Comparison of ENCODE assay signal across 8 cellular contexts in the genomic region with DNA sequence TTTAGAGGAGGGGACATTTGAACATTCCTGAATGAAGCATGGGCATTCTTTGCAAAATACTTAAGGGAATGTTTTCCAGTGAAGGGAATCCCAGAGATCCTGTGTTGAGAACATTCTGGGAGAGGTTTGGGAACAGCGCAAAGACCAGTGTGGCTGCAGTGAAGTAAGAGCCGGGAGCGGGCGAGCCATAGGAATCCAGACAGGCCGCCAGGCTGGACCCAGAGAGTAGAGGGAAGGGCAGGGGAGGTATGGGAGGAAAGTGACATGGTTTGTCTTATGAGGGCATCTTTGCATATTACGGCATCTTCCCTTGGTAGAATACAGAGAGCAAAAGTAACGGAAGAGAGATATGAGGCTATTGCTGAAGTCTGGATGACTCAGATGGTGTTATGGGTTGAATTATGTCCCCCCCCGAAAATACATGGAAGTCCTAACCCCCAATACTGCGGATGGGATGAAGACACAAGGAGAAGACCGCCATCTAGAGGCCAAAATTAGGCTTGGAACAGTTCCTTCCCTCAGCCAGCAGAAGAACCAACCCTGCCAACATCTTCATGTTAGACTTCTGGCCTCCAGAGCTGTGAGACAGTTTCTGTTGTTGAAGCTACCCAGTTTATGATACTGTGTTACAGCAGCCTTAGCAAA.
DNase-seq lines count a peak whose midpoint lies in the region; ATAC-seq and TF ChIP-seq lines count a peak whose summit lies in the region.
"Had no signal": no experiment of that assay in that cellular context is flagged by ENCODE, and none has a peak within 500 bp of the region (broad histone marks: within the 10 kb centered on the region; RNA-seq: fewer than 3 reads in every experiment).

No MANE protein-coding gene starts in this region.

- no peak overlapping the region for H3K4me3 ChIP-seq in GM06990 (replicated peaks; ENCODE audit: low read depth, low read length)
- H3K4me3 ChIP-seq in adrenal gland, result no peak overlapping the region
- H3K4me3 ChIP-seq in liver (ENCODE audit: low read depth in 1 of 3, low read length in 3 of 3), result no peak overlapping the region
- H3K4me3 ChIP-seq: skin epidermis had no signal

- TF ChIP-seq CTCF in GM06990 (IDR thresholded peaks at IDR 0.05; ENCODE audit: insufficient read depth, low read length, poor library complexity, severe bottlenecking) (peak; percentile 64), adrenal gland (IDR thresholded peaks at IDR 0.05) (peak; percentile 9 to 55 (median 32)), liver (IDR thresholded peaks at IDR 0.05; ENCODE audit: low read depth, low read length, missing input control) (no peak)

- H3K27ac ChIP-seq in adrenal gland, result no peak overlapping the region
- H3K27ac ChIP-seq in liver (ENCODE audit: low read depth in 1 of 2, low read length in 2 of 2), result no peak overlapping the region

- H3K4me1 ChIP-seq in adrenal gland (replicated peaks in 1 of 2) (peaks cover 6 to 7% of the 10 kb centered on the region in 2 donors), liver (ENCODE audit: control insufficient read depth in 4 of 4, insufficient read depth in 4 of 4, low read length in 3 of 4) (no peaks in the 10 kb centered on the region)

- H3K9me3 ChIP-seq in adrenal gland (replicated peaks in 1 of 3) (no peaks in the 10 kb centered on the region), liver (ENCODE audit: control insufficient read depth in 4 of 4, low read length in 3 of 4) (no peaks in the 10 kb centered on the region)

- DNase-seq in GM06990 (ENCODE audit: extremely low read depth, insufficient read length) (no peak), adrenal gland (peak in 2 of 7 donors; percentile 21 to 36)

- H3K36me3 ChIP-seq in GM06990 (ENCODE audit: control insufficient read depth, insufficient read depth, low read length) (no peaks in the 10 kb centered on the region), adrenal gland (replicated peaks in 1 of 2) (no peaks in the 10 kb centered on the region), liver (ENCODE audit: control insufficient read depth in 4 of 4, insufficient read depth in 3 of 4, low read depth in 1 of 4, low read length in 3 of 4) (no peaks in the 10 kb centered on the region)

- H3K9ac ChIP-seq in liver (ENCODE audit: low read depth in 1 of 2, low read length in 2 of 2), result no peak overlapping the region

- TF ChIP-seq RAD21 in Ishikawa (IDR thresholded peaks at IDR 0.05; ENCODE audit: low read depth) (peak; percentile 65), liver (IDR thresholded peaks at IDR 0.05) (peak; percentile 36 to 88)

- H3K27me3 ChIP-seq in GM06990 (replicated peaks; ENCODE audit: control insufficient read depth, insufficient read depth, low read length) (no peaks in the 10 kb centered on the region), adrenal gland (no peaks in the 10 kb centered on the region), liver (ENCODE audit: control insufficient read depth in 4 of 4, insufficient read depth in 4 of 4, low read length in 3 of 4) (no peaks in the 10 kb centered on the region)

- ATAC-seq in GM18517 (IDR thresholded peaks at IDR 0.05; ENCODE audit: unreplicated experiment) (no peak), HG03108 (IDR thresholded peaks at IDR 0.05; ENCODE audit: unreplicated experiment) (no peak), GM21381 (IDR thresholded peaks at IDR 0.05; ENCODE audit: unreplicated experiment) (no peak)

- no peak for TF ChIP-seq POLR2A in adrenal gland (IDR thresholded peaks at IDR 0.05)

- no peak for TF ChIP-seq EP300 in Ishikawa (IDR thresholded peaks at IDR 0.05; ENCODE audit: borderline replicate concordance)

- intact Hi-C loops in adrenal gland (cut with DNase I), result loop anchor here in 1 of 2 donors (10.0 kb wide), 1 partner anchor 50 kb away; no protein-coding TSS in a partner anchor

- WGBS in adrenal gland, 4 donors, result 68 to 87% (median 72%) methylated on average over 9 to 10 of the region's 10 CpGs
- 74% methylated on average over 10 of the region's 10 CpGs for WGBS in liver

TF ChIP-seq in Ishikawa, 13 proteins besides CTCF, POLR2A, EP300 and RAD21 (continues in another document):
- TF ChIP-seq TCF12 (IDR thresholded peaks at IDR 0.05; ENCODE audit: low read depth), result no peak
- no peak for TF ChIP-seq CEBPB (IDR thresholded peaks at IDR 0.05)
- TF ChIP-seq FOXM1 (IDR thresholded peaks at IDR 0.05; ENCODE audit: borderline replicate concordance, low read depth), result no peak
- TF ChIP-seq, protein P1, sequence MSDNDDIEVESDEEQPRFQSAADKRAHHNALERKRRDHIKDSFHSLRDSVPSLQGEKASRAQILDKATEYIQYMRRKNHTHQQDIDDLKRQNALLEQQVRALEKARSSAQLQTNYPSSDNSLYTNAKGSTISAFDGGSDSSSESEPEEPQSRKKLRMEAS (IDR thresholded peaks at IDR 0.05), result no peak
- no peak for TF ChIP-seq ZBTB7A (IDR thresholded peaks at IDR 0.05; ENCODE audit: low read depth)
- TF ChIP-seq USF1 (IDR thresholded peaks at IDR 0.05), result no peak
- TF ChIP-seq, protein P2, sequence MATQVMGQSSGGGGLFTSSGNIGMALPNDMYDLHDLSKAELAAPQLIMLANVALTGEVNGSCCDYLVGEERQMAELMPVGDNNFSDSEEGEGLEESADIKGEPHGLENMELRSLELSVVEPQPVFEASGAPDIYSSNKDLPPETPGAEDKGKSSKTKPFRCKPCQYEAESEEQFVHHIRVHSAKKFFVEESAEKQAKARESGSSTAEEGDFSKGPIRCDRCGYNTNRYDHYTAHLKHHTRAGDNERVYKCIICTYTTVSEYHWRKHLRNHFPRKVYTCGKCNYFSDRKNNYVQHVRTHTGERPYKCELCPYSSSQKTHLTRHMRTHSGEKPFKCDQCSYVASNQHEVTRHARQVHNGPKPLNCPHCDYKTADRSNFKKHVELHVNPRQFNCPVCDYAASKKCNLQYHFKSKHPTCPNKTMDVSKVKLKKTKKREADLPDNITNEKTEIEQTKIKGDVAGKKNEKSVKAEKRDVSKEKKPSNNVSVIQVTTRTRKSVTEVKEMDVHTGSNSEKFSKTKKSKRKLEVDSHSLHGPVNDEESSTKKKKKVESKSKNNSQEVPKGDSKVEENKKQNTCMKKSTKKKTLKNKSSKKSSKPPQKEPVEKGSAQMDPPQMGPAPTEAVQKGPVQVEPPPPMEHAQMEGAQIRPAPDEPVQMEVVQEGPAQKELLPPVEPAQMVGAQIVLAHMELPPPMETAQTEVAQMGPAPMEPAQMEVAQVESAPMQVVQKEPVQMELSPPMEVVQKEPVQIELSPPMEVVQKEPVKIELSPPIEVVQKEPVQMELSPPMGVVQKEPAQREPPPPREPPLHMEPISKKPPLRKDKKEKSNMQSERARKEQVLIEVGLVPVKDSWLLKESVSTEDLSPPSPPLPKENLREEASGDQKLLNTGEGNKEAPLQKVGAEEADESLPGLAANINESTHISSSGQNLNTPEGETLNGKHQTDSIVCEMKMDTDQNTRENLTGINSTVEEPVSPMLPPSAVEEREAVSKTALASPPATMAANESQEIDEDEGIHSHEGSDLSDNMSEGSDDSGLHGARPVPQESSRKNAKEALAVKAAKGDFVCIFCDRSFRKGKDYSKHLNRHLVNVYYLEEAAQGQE (IDR thresholded peaks at IDR 0.05; ENCODE audit: low read depth), result no peak

TF ChIP-seq in liver, 16 proteins besides CTCF, POLR2A, EP300 and RAD21:
- TF ChIP-seq TAF1 (conservative IDR thresholded peaks at IDR 0.05) (no peak), HNF4A (conservative IDR thresholded peaks at IDR 0.05) (no peak), SP1 (IDR thresholded peaks at IDR 0.05) (no peak)
